Comparison of ENCODE assay signal across 1 cellular context in genomic region chr10:24561453-24561852, GRCh38.
TF ChIP-seq lines count a peak whose summit lies in the region.

No MANE protein-coding gene starts in this region.

TF ChIP-seq in SK-N-SH treated with all-trans-retinoic acid at 6 μM for 48 hours, 23 proteins besides CTCF, POLR2A, EP300 and RAD21 (continued from another document):
- TF ChIP-seq CSRNP3 (CRISPR knock-in tag; IDR thresholded peaks at IDR 0.05) (no peak), GLIS3 (CRISPR knock-in tag; IDR thresholded peaks at IDR 0.05) (no peak), CSDC2 (CRISPR knock-in tag; IDR thresholded peaks at IDR 0.05) (no peak), PATZ1 (CRISPR knock-in tag; IDR thresholded peaks at IDR 0.05; ENCODE audit: borderline replicate concordance) (no peak), PPARA (CRISPR knock-in tag; IDR thresholded peaks at IDR 0.05; ENCODE audit: borderline replicate concordance) (no peak), CREB5 (CRISPR knock-in tag; IDR thresholded peaks at IDR 0.05; ENCODE audit: low read depth) (no peak), POU6F1 (CRISPR knock-in tag; IDR thresholded peaks at IDR 0.05; ENCODE audit: borderline replicate concordance, low read depth) (no peak), ZNF8 (CRISPR knock-in tag; IDR thresholded peaks at IDR 0.05) (no peak), RARB (CRISPR knock-in tag; IDR thresholded peaks at IDR 0.05) (no peak), ZFP30 (CRISPR knock-in tag; IDR thresholded peaks at IDR 0.05) (no peak), ZNF565 (CRISPR knock-in tag; conservative IDR thresholded peaks at IDR 0.05; ENCODE audit: low read depth) (no peak)
